ENCODE assay signal across 8 cellular contexts in genomic region chr2:119476301-119477117, GRCh38. TPM values are rescaled to one million over a fixed set of nuclear protein-coding genes. Genes with fewer than 3 reads are reported as not detected.
A peak's percentile ranks its signal among the peaks of the same experiment; 100 is the strongest.
DNase-seq lines count a peak whose midpoint lies in the region; ATAC-seq and TF ChIP-seq lines count a peak whose summit lies in the region.

No MANE protein-coding gene starts in this region.

- H3K9me3 ChIP-seq in ascending aorta = no peaks in the 10 kb centered on the region

- H3K27ac ChIP-seq in ascending aorta = no peak overlapping the region

- no peaks in the 10 kb centered on the region for H3K36me3 ChIP-seq in ascending aorta

- TF ChIP-seq CTCF in ascending aorta (IDR thresholded peaks at IDR 0.05) = peak; percentile 86 to 99 (median 96)

- H3K4me3 ChIP-seq in ascending aorta = no peak overlapping the region

- peak; percentile 49 for DNase-seq in COLO668 (lab: John Stamatoyannopoulos, UW; ENCODE audit: unreplicated experiment)
- DNase-seq in NCI-H82 treated with DMSO at 0.1 percent for 48 hours (lab: John Stamatoyannopoulos, UW; ENCODE audit: unreplicated experiment) = peak; percentile 61
- peak in 1 of 2 donors; percentile 70 for DNase-seq in ascending aorta (ENCODE audit: low spot score in 2 of 2)
- DNase-seq in hepatic stellate cell (ENCODE audit: low spot score) = peak; percentile 72
- DNase-seq in retina = peak; percentile 84
- DNase-seq in cortex of kidney (lab: John Stamatoyannopoulos, UW) = no peak

- peaks cover 0 to 2% of the 10 kb centered on the region in 2 donors for H3K4me1 ChIP-seq in ascending aorta

- intact Hi-C loops in ascending aorta (cut with DNase I) = loop anchor here (1.0 kb wide), 1 partner anchor 69 kb away; no protein-coding TSS in a partner anchor

- no peaks in the 10 kb centered on the region for H3K27me3 ChIP-seq in ascending aorta

- peak; percentile 77 for ATAC-seq in GM18873 (IDR thresholded peaks at IDR 0.05; ENCODE audit: low FRiP score, unreplicated experiment)
- peak; percentile 74 for ATAC-seq in HG03280 (IDR thresholded peaks at IDR 0.05; ENCODE audit: unreplicated experiment)

RNA-seq across cellular contexts. Expression of gene TMEM37, which starts 44.9 kb away (rescaled TPM):
- 2.3 TPM for total RNA-seq in ascending aorta

RNA-seq across cellular contexts. Expression of gene SCTR, which starts 47.8 kb away (rescaled TPM):
- total RNA-seq in ascending aorta = not detected
